ENCODE assay signal across 1 cellular context in genomic region chr17:72123964-72124791, GRCh38.
TF ChIP-seq lines count a peak whose summit lies in the region.

No MANE protein-coding gene starts in this region.

TF ChIP-seq in HepG2, 621 proteins besides CTCF, POLR2A, EP300 and RAD21 (continued from another document and continues in another):
- TF ChIP-seq ASH2L (IDR thresholded peaks at IDR 0.05; ENCODE audit: insufficient read length, low read depth, low read length): no peak
- TF ChIP-seq, protein P1, sequence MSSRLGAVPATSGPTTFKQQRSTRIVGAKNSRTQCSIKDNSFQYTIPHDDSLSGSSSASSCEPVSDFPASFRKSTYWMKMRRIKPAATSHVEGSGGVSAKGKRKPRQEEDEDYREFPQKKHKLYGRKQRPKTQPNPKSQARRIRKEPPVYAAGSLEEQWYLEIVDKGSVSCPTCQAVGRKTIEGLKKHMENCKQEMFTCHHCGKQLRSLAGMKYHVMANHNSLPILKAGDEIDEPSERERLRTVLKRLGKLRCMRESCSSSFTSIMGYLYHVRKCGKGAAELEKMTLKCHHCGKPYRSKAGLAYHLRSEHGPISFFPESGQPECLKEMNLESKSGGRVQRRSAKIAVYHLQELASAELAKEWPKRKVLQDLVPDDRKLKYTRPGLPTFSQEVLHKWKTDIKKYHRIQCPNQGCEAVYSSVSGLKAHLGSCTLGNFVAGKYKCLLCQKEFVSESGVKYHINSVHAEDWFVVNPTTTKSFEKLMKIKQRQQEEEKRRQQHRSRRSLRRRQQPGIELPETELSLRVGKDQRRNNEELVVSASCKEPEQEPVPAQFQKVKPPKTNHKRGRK (CRISPR knock-in tag; IDR thresholded peaks at IDR 0.05): no peak
- TF ChIP-seq ERF (CRISPR knock-in tag; IDR thresholded peaks at IDR 0.05): no peak
- TF ChIP-seq HMGXB4 (CRISPR knock-in tag; IDR thresholded peaks at IDR 0.05; ENCODE audit: borderline replicate concordance in 1 of 2, low read depth in 1 of 2): peak in 1 of 2 experiments; percentile 25; a peak in 1 of 4 replicates
- TF ChIP-seq ZNF788 (CRISPR knock-in tag; IDR thresholded peaks at IDR 0.05; ENCODE audit: borderline replicate concordance): 0 out of 2 replicates have a peak, but pooled peaks have one; percentile 28
- TF ChIP-seq HES4 (CRISPR knock-in tag; IDR thresholded peaks at IDR 0.05; ENCODE audit: borderline replicate concordance): no peak
- TF ChIP-seq HNF4A (CRISPR knock-in tag; IDR thresholded peaks at IDR 0.05): no peak
- TF ChIP-seq, protein P2, sequence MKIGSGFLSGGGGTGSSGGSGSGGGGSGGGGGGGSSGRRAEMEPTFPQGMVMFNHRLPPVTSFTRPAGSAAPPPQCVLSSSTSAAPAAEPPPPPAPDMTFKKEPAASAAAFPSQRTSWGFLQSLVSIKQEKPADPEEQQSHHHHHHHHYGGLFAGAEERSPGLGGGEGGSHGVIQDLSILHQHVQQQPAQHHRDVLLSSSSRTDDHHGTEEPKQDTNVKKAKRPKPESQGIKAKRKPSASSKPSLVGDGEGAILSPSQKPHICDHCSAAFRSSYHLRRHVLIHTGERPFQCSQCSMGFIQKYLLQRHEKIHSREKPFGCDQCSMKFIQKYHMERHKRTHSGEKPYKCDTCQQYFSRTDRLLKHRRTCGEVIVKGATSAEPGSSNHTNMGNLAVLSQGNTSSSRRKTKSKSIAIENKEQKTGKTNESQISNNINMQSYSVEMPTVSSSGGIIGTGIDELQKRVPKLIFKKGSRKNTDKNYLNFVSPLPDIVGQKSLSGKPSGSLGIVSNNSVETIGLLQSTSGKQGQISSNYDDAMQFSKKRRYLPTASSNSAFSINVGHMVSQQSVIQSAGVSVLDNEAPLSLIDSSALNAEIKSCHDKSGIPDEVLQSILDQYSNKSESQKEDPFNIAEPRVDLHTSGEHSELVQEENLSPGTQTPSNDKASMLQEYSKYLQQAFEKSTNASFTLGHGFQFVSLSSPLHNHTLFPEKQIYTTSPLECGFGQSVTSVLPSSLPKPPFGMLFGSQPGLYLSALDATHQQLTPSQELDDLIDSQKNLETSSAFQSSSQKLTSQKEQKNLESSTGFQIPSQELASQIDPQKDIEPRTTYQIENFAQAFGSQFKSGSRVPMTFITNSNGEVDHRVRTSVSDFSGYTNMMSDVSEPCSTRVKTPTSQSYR (CRISPR knock-in tag; IDR thresholded peaks at IDR 0.05; ENCODE audit: borderline replicate concordance): no peak; the same call in 1 of the 2 replicates
- peak; percentile 22; the same call in 1 of the 2 replicates for TF ChIP-seq HIVEP1 (CRISPR knock-in tag; IDR thresholded peaks at IDR 0.05)
- TF ChIP-seq NONO (IDR thresholded peaks at IDR 0.05): no peak
- TF ChIP-seq NONO (CRISPR knock-in tag; conservative IDR thresholded peaks at IDR 0.05): no peak
- no peak for TF ChIP-seq KLF6 (CRISPR knock-in tag; IDR thresholded peaks at IDR 0.05)
- no peak for TF ChIP-seq THAP8 (CRISPR knock-in tag; IDR thresholded peaks at IDR 0.05; ENCODE audit: borderline replicate concordance)
- no peak for TF ChIP-seq SMAD9 (CRISPR knock-in tag; IDR thresholded peaks at IDR 0.05)
- no peak for TF ChIP-seq TOPORS (CRISPR knock-in tag; IDR thresholded peaks at IDR 0.05)
- TF ChIP-seq ZFP37 (CRISPR knock-in tag; IDR thresholded peaks at IDR 0.05; ENCODE audit: borderline replicate concordance): no peak
- no peak for TF ChIP-seq ZNF761 (CRISPR knock-in tag; conservative IDR thresholded peaks at IDR 0.05)
- TF ChIP-seq SMARCC2 (IDR thresholded peaks at IDR 0.05): no peak
- TF ChIP-seq, protein P3, sequence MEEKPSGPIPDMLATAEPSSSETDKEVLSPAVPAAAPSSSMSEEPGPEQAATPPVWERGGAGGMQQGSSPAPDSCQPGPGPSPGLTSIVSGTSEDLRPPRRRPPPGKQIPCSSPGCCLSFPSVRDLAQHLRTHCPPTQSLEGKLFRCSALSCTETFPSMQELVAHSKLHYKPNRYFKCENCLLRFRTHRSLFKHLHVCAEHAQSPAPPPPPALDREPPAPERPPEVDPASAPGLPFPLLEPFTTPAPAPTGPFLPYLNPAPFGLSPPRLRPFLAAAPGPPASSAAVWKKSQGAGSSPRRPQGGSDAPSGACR (CRISPR knock-in tag; IDR thresholded peaks at IDR 0.05): no peak
- no peak for TF ChIP-seq ZNF180 (CRISPR knock-in tag; IDR thresholded peaks at IDR 0.05; ENCODE audit: borderline replicate concordance, low read depth)
- no peak for TF ChIP-seq NR2F6 (IDR thresholded peaks at IDR 0.05)
- TF ChIP-seq NR2F6 (CRISPR knock-in tag; IDR thresholded peaks at IDR 0.05): no peak
- no peak for TF ChIP-seq ZNF253 (CRISPR knock-in tag; IDR thresholded peaks at IDR 0.05; ENCODE audit: borderline replicate concordance)
- TF ChIP-seq TFAP4 (IDR thresholded peaks at IDR 0.05; ENCODE audit: borderline replicate concordance, low read depth): no peak
- TF ChIP-seq AHR (CRISPR knock-in tag; IDR thresholded peaks at IDR 0.05): no peak
- no peak for TF ChIP-seq FOXP4 (CRISPR knock-in tag; IDR thresholded peaks at IDR 0.05)
- 0 out of 2 replicates have a peak, but pooled peaks have one; percentile 46 for TF ChIP-seq ZC3H4 (CRISPR knock-in tag; IDR thresholded peaks at IDR 0.05; ENCODE audit: borderline replicate concordance)
- TF ChIP-seq, protein P4, sequence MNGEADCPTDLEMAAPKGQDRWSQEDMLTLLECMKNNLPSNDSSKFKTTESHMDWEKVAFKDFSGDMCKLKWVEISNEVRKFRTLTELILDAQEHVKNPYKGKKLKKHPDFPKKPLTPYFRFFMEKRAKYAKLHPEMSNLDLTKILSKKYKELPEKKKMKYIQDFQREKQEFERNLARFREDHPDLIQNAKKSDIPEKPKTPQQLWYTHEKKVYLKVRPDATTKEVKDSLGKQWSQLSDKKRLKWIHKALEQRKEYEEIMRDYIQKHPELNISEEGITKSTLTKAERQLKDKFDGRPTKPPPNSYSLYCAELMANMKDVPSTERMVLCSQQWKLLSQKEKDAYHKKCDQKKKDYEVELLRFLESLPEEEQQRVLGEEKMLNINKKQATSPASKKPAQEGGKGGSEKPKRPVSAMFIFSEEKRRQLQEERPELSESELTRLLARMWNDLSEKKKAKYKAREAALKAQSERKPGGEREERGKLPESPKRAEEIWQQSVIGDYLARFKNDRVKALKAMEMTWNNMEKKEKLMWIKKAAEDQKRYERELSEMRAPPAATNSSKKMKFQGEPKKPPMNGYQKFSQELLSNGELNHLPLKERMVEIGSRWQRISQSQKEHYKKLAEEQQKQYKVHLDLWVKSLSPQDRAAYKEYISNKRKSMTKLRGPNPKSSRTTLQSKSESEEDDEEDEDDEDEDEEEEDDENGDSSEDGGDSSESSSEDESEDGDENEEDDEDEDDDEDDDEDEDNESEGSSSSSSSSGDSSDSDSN (CRISPR knock-in tag; IDR thresholded peaks at IDR 0.05): peak; percentile 4; the same call in 1 of the 2 replicates
- TF ChIP-seq, protein P5, sequence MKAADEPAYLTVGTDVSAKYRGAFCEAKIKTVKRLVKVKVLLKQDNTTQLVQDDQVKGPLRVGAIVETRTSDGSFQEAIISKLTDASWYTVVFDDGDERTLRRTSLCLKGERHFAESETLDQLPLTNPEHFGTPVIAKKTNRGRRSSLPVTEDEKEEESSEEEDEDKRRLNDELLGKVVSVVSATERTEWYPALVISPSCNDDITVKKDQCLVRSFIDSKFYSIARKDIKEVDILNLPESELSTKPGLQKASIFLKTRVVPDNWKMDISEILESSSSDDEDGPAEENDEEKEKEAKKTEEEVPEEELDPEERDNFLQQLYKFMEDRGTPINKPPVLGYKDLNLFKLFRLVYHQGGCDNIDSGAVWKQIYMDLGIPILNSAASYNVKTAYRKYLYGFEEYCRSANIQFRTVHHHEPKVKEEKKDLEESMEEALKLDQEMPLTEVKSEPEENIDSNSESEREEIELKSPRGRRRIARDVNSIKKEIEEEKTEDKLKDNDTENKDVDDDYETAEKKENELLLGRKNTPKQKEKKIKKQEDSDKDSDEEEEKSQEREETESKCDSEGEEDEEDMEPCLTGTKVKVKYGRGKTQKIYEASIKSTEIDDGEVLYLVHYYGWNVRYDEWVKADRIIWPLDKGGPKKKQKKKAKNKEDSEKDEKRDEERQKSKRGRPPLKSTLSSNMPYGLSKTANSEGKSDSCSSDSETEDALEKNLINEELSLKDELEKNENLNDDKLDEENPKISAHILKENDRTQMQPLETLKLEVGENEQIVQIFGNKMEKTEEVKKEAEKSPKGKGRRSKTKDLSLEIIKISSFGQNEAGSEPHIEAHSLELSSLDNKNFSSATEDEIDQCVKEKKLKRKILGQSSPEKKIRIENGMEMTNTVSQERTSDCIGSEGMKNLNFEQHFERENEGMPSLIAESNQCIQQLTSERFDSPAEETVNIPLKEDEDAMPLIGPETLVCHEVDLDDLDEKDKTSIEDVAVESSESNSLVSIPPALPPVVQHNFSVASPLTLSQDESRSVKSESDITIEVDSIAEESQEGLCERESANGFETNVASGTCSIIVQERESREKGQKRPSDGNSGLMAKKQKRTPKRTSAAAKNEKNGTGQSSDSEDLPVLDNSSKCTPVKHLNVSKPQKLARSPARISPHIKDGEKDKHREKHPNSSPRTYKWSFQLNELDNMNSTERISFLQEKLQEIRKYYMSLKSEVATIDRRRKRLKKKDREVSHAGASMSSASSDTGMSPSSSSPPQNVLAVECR (CRISPR knock-in tag; IDR thresholded peaks at IDR 0.05; ENCODE audit: borderline replicate concordance): no peak
- TF ChIP-seq, protein P6, sequence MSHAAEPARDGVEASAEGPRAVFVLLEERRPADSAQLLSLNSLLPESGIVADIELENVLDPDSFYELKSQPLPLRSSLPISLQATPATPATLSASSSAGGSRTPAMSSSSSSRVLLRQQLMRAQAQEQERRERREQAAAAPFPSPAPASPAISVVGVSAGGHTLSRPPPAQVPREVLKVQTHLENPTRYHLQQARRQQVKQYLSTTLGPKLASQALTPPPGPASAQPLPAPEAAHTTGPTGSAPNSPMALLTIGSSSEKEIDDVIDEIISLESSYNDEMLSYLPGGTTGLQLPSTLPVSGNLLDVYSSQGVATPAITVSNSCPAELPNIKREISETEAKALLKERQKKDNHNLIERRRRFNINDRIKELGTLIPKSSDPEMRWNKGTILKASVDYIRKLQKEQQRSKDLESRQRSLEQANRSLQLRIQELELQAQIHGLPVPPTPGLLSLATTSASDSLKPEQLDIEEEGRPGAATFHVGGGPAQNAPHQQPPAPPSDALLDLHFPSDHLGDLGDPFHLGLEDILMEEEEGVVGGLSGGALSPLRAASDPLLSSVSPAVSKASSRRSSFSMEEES (CRISPR knock-in tag; IDR thresholded peaks at IDR 0.05): no peak; the same call in 1 of the 2 replicates
- TF ChIP-seq CEBPZ (IDR thresholded peaks at IDR 0.05; ENCODE audit: low read length): no peak
